16 cellular contexts compared by ENCODE assay signal in the genomic region with DNA sequence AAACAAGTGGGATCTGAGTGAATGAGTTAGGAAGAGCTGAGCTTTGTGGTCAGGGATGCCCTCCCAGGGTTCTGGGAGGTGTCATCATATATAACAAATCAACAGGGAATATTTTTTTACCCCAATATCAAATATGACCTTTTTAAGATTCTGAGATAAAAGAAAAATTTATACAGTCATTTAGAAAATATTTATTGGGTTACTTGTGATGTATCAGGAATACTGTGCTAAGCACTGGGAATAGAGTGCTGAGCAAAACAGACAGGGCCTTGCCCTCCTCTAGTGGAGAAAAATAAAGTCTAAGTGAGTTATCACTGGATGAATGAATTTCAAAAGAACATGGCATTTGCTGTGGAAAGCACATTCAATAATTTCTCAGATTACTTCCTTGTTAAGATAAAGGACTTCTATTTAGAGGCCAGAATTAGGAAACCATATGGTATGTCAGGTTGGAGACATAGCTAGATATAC.
A peak's percentile ranks its signal among the peaks of the same experiment; 100 is the strongest.
DNase-seq lines count a peak whose midpoint lies in the region; ATAC-seq and TF ChIP-seq lines count a peak whose summit lies in the region.
"Had no signal": no experiment of that assay in that cellular context is flagged by ENCODE, and none has a peak within 500 bp of the region (broad histone marks: within the 10 kb centered on the region; RNA-seq: fewer than 3 reads in every experiment).

No MANE protein-coding gene starts in this region.

- TF ChIP-seq CTCF in AG09319 (IDR thresholded peaks at IDR 0.05; ENCODE audit: low read depth, low read length) (peak; percentile 37), nephron progenitor cell (IDR thresholded peaks at IDR 0.05) (no peak), GM13976 (IDR thresholded peaks at IDR 0.05; ENCODE audit: borderline replicate concordance, control extremely low read depth, extremely low read depth, insufficient read depth, missing control alignments) (no peak)
- no peak for TF ChIP-seq CTCF in activated CD8-positive, alpha-beta T cell treated with anti-CD3 and anti-CD28 coated beads for 36 hours (IDR thresholded peaks at IDR 0.05)

- in situ Hi-C loops in GM13976 (cut with MboI; ENCODE audit: low sequenced_read_pairs, unreplicated experiment), result no loop called here

- DNase-seq in AG09319 (ENCODE audit: extremely low read depth, low read depth) (peak; percentile 16), HS-5 (ENCODE audit: low read depth) (peak; percentile 34), astrocyte of the hippocampus (ENCODE audit: low read depth, low spot score) (peak; percentile 52), nephron progenitor cell (no peak), GM13976 (ENCODE audit: low spot score) (no peak)
- DNase-seq in activated CD8-positive, alpha-beta T cell treated with anti-CD3 and anti-CD28 coated beads for 36 hours, result no peak
- DNase-seq in stimulated activated naive CD4-positive, alpha-beta T cell treated with Interleukin-2 at 50 U/mL for 16 hours (lab: John Stamatoyannopoulos, UW), result no peak
- DNase-seq: activated CD8-positive, alpha-beta memory T cell treated with anti-CD3 and anti-CD28 coated beads for 24 hours; BE2C; DMS 273 treated with DMSO at 0.1 percent for 48 hours; left colon; NCI-H1694 treated with DMSO at 0.1 percent for 48 hours; stimulated activated CD4-positive, alpha-beta T cell treated with anti-CD3 and anti-CD28 coated beads, Interleukin-15, amount 100 ng/mL, for 24 hours; SW 1271; WERI-Rb-1 had no signal

- peak overlapping the region; percentile 30 for H3K27ac Mint-ChIP-seq in nephron progenitor cell
- H3K27ac Mint-ChIP-seq in activated CD8-positive, alpha-beta T cell treated with anti-CD3 and anti-CD28 coated beads for 36 hours, result no peak overlapping the region

- peaks cover 23% of the 10 kb centered on the region for H3K4me1 Mint-ChIP-seq in nephron progenitor cell
- no peaks in the 10 kb centered on the region for H3K4me1 Mint-ChIP-seq in activated CD8-positive, alpha-beta T cell treated with anti-CD3 and anti-CD28 coated beads for 36 hours (ENCODE audit: low read depth)

- no peak overlapping the region for H3K4me3 Mint-ChIP-seq in nephron progenitor cell
- H3K4me3 Mint-ChIP-seq in activated CD8-positive, alpha-beta T cell treated with anti-CD3 and anti-CD28 coated beads for 36 hours, result no peak overlapping the region

- ATAC-seq in activated CD8-positive, alpha-beta T cell treated with anti-CD3 and anti-CD28 coated beads for 36 hours, result no peak
- no peak for ATAC-seq in HG02870 (IDR thresholded peaks at IDR 0.05; ENCODE audit: unreplicated experiment)
- ATAC-seq: left colon had no signal

- no peaks in the 10 kb centered on the region for H3K27me3 Mint-ChIP-seq in nephron progenitor cell (ENCODE audit: low read depth, poor library complexity)
- H3K27me3 Mint-ChIP-seq in activated CD8-positive, alpha-beta T cell treated with anti-CD3 and anti-CD28 coated beads for 36 hours, result peaks cover 23% of the 10 kb centered on the region

- peaks cover 8% of the 10 kb centered on the region for H3K9me3 Mint-ChIP-seq in nephron progenitor cell
- peaks cover 2% of the 10 kb centered on the region for H3K9me3 Mint-ChIP-seq in activated CD8-positive, alpha-beta T cell treated with anti-CD3 and anti-CD28 coated beads for 36 hours

- intact Hi-C loops in activated CD8-positive, alpha-beta T cell treated with anti-CD3 and anti-CD28 coated beads for 36 hours (cut with micrococcal nuclease), result no loop called here

- H3K36me3 Mint-ChIP-seq in nephron progenitor cell (ENCODE audit: low read depth), result no peaks in the 10 kb centered on the region
- H3K36me3 Mint-ChIP-seq in activated CD8-positive, alpha-beta T cell treated with anti-CD3 and anti-CD28 coated beads for 36 hours (ENCODE audit: low read depth), result no peaks in the 10 kb centered on the region

- POLR2A ChIA-PET in activated CD8-positive, alpha-beta T cell treated with anti-CD3 and anti-CD28 coated beads for 36 hours (lab: Charles Lee), result no interaction called here

- CTCF ChIA-PET in activated CD8-positive, alpha-beta T cell treated with anti-CD3 and anti-CD28 coated beads for 36 hours (lab: Charles Lee), result interaction anchor here (0.8 kb wide), 1 partner anchor 10 kb away, joined by 4 read pairs; no protein-coding TSS in a partner anchor

Comparison
In these comparisons a context has a peak if more than half of its experiments do, and no peak if none do; other contexts are left out.
1. DNase-seq: peak in AG09319 (single experiment), HS-5 (single experiment) and astrocyte of the hippocampus (single experiment); none in nephron progenitor cell (single experiment), activated CD8-positive, alpha-beta T cell treated with anti-CD3 and anti-CD28 coated beads for 36 hours (single experiment), stimulated activated naive CD4-positive, alpha-beta T cell treated with Interleukin-2 at 50 U/mL for 16 hours (single experiment) and GM13976 (single experiment).